27 cellular contexts compared by ENCODE assay signal in the genomic region with DNA sequence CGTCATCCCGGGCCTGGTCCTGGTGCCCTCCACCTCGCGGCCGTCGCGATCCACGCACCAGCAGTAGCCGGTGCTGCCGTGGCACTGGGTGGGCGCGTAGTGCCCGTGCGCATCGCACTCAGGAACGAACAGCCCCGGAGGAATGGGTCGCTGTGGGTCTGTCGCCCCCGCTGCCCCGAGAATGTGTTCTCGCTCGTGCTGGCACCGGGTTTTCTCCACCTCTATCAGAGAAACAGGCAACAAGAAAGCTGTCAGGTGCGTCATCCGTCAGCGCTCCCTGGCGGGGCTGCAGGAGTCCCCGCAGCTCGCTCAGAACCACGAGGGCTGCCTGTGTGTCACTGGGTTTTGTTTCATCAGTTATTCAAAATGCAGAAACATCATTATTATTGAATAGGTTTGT.
"Had no signal": no experiment of that assay in that cellular context is flagged by ENCODE, and none has a peak within 500 bp of the region (broad histone marks: within the 10 kb centered on the region; RNA-seq: fewer than 3 reads in every experiment).

No MANE protein-coding gene starts in this region.

- ATAC-seq: heart left ventricle; left colon; naive thymus-derived CD8-positive, alpha-beta T cell; pancreas; right cardiac atrium; stimulated activated naive B cell treated with anti-CD40 and anti-IgM and Interleukin-4, amounts not matched to agents 10 μg/mL and 1 μg/mL and 100 μg/mL, for 72 hours had no signal

- H3K4me3 ChIP-seq: heart left ventricle, left ventricle myocardium inferior, lung, pancreas, prostate gland, smooth muscle cell, tibial nerve, upper lobe of left lung, vagina had no signal

- FAIRE-seq: islet of Langerhans, kidney, pancreas had no signal

- H3K27ac ChIP-seq: heart left ventricle, left ventricle myocardium inferior, pancreas, prostate gland, upper lobe of left lung, vagina had no signal

- H3K4me2 ChIP-seq: smooth muscle cell had no signal

- H3K4me3 Mint-ChIP-seq: immature natural killer cell; naive thymus-derived CD8-positive, alpha-beta T cell; nephron; neural crest cell; stimulated activated naive B cell treated with anti-CD40 and anti-IgM and Interleukin-4, amounts not matched to agents 10 μg/mL and 1 μg/mL and 100 μg/mL, for 72 hours; stimulated activated naive CD8-positive, alpha-beta T cell treated with anti-CD3 and anti-CD28 coated beads, Interleukin-15, Interleukin-2, amounts not matched to agents 100 ng/mL and 50 ng/mL, for 24 hours had no signal

- H3K27ac Mint-ChIP-seq: immature natural killer cell; naive thymus-derived CD8-positive, alpha-beta T cell; nephron; stimulated activated naive B cell treated with anti-CD40 and anti-IgM and Interleukin-4, amounts not matched to agents 10 μg/mL and 1 μg/mL and 100 μg/mL, for 72 hours; stimulated activated naive CD8-positive, alpha-beta T cell treated with anti-CD3 and anti-CD28 coated beads, Interleukin-15, Interleukin-2, amounts not matched to agents 100 ng/mL and 50 ng/mL, for 24 hours had no signal

- H3K4me1 Mint-ChIP-seq: nephron, neural crest cell had no signal

- H3K27me3 Mint-ChIP-seq: stimulated activated naive B cell treated with anti-CD40 and anti-IgM and Interleukin-4, amounts not matched to agents 10 μg/mL and 1 μg/mL and 100 μg/mL, for 72 hours; stimulated activated naive CD8-positive, alpha-beta T cell treated with anti-CD3 and anti-CD28 coated beads, Interleukin-15, Interleukin-2, amounts not matched to agents 100 ng/mL and 50 ng/mL, for 24 hours had no signal

- H3K9me3 ChIP-seq: pancreas, prostate gland, upper lobe of left lung, vagina had no signal

- H3K27me3 ChIP-seq: heart left ventricle, pancreas, tibial nerve, upper lobe of left lung, vagina had no signal

- H3K36me3 ChIP-seq: pancreas, prostate gland had no signal

- H3K4me1 ChIP-seq: pancreas, prostate gland, tibial nerve, vagina had no signal

- DNase-seq: heart left ventricle; immature natural killer cell; kidney; left colon; left ventricle myocardium inferior; midbrain; naive thymus-derived CD8-positive, alpha-beta T cell; pancreas; posterior cingulate gyrus; retina; right cardiac atrium; stimulated activated CD4-positive, alpha-beta T cell treated with anti-CD3 and anti-CD28 coated beads, Interleukin-1b, Interleukin-23, amount 100 ng/mL, for 48 hours; stimulated activated CD4-positive, alpha-beta T cell treated with anti-CD3 and anti-CD28 coated beads, Interleukin-2, amount 100 ng/mL, for 48 hours; stimulated activated CD4-positive, alpha-beta T cell treated with anti-CD3 and anti-CD28 coated beads, Interleukin-4, amount 100 ng/mL, for 4 hours; stimulated activated CD8-positive, alpha-beta memory T cell treated with anti-CD3 and anti-CD28 coated beads, Interleukin-4, amount 100 ng/mL, for 48 hours; stimulated activated naive B cell treated with anti-CD40 and anti-IgM and Interleukin-4, amounts not matched to agents 10 μg/mL and 1 μg/mL and 100 μg/mL, for 72 hours; substantia nigra had no signal
